ENCODE assay signal across 1 cellular context in the genomic region with DNA sequence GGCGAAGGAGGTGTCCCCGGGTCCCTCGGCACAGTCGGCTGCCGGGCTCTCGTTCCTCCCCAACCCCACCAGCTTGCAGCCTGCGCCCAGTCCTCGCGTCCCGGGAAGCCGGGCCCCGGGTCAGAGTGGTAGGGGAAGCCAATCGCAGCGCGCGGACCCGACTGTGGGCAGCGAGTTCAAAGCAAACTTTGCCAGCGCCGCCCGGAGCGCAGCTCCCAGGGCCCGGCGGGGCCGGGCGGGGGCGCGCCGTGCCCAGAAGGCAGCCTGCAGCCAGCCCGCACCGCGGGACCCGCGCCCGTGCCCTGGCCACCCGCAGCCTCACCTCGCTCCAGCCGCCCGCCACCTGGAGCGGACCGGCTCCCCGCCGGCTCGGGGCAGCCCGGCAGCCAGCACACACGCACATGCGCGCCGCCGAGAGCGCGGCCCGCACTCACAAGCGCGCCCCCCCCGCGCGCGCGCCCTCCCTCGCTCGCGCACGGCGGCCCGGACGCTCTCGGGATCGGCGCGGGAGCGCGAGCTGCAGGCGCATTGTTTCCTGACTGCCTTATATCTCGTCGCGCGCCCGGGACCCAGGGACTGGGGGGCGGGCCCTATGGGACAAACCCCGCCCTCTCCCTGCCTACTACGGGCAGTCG.
A peak's percentile ranks its signal among the peaks of the same experiment; 100 is the strongest.
TF ChIP-seq lines count a peak whose summit lies in the region.

A gene with protein sequence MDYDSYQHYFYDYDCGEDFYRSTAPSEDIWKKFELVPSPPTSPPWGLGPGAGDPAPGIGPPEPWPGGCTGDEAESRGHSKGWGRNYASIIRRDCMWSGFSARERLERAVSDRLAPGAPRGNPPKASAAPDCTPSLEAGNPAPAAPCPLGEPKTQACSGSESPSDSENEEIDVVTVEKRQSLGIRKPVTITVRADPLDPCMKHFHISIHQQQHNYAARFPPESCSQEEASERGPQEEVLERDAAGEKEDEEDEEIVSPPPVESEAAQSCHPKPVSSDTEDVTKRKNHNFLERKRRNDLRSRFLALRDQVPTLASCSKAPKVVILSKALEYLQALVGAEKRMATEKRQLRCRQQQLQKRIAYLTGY (minus strand): TSS at position 432 of the 635 bp plus-strand sequence. CDS start 483 bp downstream, outside the sequence.

TF ChIP-seq in GM12878, 131 proteins besides CTCF, POLR2A, EP300 and RAD21 (continued from another document):
- TF ChIP-seq, protein P1, sequence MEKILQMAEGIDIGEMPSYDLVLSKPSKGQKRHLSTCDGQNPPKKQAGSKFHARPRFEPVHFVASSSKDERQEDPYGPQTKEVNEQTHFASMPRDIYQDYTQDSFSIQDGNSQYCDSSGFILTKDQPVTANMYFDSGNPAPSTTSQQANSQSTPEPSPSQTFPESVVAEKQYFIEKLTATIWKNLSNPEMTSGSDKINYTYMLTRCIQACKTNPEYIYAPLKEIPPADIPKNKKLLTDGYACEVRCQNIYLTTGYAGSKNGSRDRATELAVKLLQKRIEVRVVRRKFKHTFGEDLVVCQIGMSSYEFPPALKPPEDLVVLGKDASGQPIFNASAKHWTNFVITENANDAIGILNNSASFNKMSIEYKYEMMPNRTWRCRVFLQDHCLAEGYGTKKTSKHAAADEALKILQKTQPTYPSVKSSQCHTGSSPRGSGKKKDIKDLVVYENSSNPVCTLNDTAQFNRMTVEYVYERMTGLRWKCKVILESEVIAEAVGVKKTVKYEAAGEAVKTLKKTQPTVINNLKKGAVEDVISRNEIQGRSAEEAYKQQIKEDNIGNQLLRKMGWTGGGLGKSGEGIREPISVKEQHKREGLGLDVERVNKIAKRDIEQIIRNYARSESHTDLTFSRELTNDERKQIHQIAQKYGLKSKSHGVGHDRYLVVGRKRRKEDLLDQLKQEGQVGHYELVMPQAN (conservative IDR thresholded peaks at IDR 0.05): peak; percentile 52
- TF ChIP-seq DPF2 (IDR thresholded peaks at IDR 0.05): peak; percentile 9; the same call in 1 of the 2 replicates
- TF ChIP-seq BACH1 (IDR thresholded peaks at IDR 0.05; ENCODE audit: borderline replicate concordance): peak; percentile 80; the same call in 1 of the 2 replicates
- TF ChIP-seq GATAD2B (conservative IDR thresholded peaks at IDR 0.05; ENCODE audit: low read depth): peak; percentile 41; the same call in 1 of the 2 replicates
- peak; percentile 65; the same call in 1 of the 2 replicates for TF ChIP-seq SMARCA5 (IDR thresholded peaks at IDR 0.05)
- 0 out of 2 replicates have a peak, but pooled peaks have one; percentile 25 for TF ChIP-seq NR2F1 (conservative IDR thresholded peaks at IDR 0.05)
- TF ChIP-seq CEBPB (IDR thresholded peaks at IDR 0.05; ENCODE audit: borderline replicate concordance in 1 of 2, low read depth in 2 of 2, low read length in 2 of 2): no peak
- TF ChIP-seq HDAC6 (IDR thresholded peaks at IDR 0.05; ENCODE audit: unreplicated experiment): peak; percentile 76
- TF ChIP-seq SREBF2 (IDR thresholded peaks at IDR 0.05; ENCODE audit: low read length): no peak
- peak; percentile 71; the same call in 1 of the 2 replicates for TF ChIP-seq LARP7 (IDR thresholded peaks at IDR 0.05)
- TF ChIP-seq, protein P2, sequence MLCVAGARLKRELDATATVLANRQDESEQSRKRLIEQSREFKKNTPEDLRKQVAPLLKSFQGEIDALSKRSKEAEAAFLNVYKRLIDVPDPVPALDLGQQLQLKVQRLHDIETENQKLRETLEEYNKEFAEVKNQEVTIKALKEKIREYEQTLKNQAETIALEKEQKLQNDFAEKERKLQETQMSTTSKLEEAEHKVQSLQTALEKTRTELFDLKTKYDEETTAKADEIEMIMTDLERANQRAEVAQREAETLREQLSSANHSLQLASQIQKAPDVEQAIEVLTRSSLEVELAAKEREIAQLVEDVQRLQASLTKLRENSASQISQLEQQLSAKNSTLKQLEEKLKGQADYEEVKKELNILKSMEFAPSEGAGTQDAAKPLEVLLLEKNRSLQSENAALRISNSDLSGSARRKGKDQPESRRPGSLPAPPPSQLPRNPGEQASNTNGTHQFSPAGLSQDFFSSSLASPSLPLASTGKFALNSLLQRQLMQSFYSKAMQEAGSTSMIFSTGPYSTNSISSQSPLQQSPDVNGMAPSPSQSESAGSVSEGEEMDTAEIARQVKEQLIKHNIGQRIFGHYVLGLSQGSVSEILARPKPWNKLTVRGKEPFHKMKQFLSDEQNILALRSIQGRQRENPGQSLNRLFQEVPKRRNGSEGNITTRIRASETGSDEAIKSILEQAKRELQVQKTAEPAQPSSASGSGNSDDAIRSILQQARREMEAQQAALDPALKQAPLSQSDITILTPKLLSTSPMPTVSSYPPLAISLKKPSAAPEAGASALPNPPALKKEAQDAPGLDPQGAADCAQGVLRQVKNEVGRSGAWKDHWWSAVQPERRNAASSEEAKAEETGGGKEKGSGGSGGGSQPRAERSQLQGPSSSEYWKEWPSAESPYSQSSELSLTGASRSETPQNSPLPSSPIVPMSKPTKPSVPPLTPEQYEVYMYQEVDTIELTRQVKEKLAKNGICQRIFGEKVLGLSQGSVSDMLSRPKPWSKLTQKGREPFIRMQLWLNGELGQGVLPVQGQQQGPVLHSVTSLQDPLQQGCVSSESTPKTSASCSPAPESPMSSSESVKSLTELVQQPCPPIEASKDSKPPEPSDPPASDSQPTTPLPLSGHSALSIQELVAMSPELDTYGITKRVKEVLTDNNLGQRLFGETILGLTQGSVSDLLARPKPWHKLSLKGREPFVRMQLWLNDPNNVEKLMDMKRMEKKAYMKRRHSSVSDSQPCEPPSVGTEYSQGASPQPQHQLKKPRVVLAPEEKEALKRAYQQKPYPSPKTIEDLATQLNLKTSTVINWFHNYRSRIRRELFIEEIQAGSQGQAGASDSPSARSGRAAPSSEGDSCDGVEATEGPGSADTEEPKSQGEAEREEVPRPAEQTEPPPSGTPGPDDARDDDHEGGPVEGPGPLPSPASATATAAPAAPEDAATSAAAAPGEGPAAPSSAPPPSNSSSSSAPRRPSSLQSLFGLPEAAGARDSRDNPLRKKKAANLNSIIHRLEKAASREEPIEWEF (IDR thresholded peaks at IDR 0.05; ENCODE audit: insufficient replicate concordance, low read depth, low read length): no peak
